36 cellular contexts compared by ENCODE assay signal in the genomic region with DNA sequence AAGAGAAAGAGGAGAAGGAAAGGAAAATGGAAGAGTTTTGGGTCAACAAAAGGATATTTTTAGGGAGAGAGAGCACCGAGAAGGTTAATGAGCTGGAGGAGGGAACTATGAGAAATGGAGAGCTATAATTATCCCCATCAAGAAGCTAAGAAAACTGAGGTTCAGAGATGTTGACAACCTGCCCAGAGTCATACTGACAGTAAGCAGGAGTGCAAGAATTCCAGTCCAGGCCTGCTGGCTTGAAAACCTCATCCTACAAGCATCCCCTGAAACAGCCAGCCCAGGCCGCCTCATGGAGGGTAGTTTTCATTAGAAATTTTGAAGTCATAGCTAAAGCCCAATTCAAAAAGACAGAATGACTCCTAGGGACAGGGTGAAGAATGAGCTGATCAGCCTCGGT.
"Had no signal": no experiment of that assay in that cellular context is flagged by ENCODE, and none has a peak within 500 bp of the region (broad histone marks: within the 10 kb centered on the region; RNA-seq: fewer than 3 reads in every experiment).

No MANE protein-coding gene starts in this region.

- DNase-seq: activated B cell treated with CpG ODN at 0.5 μM for 24 hours; activated CD4-positive, alpha-beta memory T cell treated with anti-CD3 and anti-CD28 coated beads for 36 hours; activated CD4-positive, alpha-beta T cell treated with anti-CD3 and anti-CD28 coated beads for 4 hours; activated CD4-positive, alpha-beta T cell treated with anti-CD3 and anti-CD28 coated beads, Interleukin-2, amount 10 ng/mL, durations not matched to agents 24 days and 14 days; activated CD4-positive, alpha-beta T cell treated with anti-CD3 and anti-CD28 coated beads, Interleukin-2, amount 50 U/mL, for 1 hour; activated CD4-positive, alpha-beta T cell treated with anti-CD3 and anti-CD28 coated beads, Interleukin-2, amount 50 U/mL, for 4 hours; activated CD4-positive, CD25-positive, alpha-beta regulatory T cell treated with anti-CD3 and anti-CD28 coated beads, Interleukin-2, amount 50 U/mL, for 72 hours; activated CD8-positive, alpha-beta memory T cell treated with anti-CD3 and anti-CD28 coated beads, Interleukin-2, amount 50 U/mL, for 4 hours; activated CD8-positive, alpha-beta T cell treated with anti-CD3 and anti-CD28 coated beads for 36 hours; activated effector memory CD4-positive, alpha-beta T cell treated with anti-CD3 and anti-CD28 coated beads, Interleukin-2, amount 50 U/mL, for 16 hours; activated gamma-delta T cell treated with Interleukin-2 at 50 U/mL for 16 hours; activated naive CD4-positive, alpha-beta T cell; activated naive CD4-positive, alpha-beta T cell treated with anti-CD3 and anti-CD28 coated beads for 36 hours; activated naive CD4-positive, alpha-beta T cell treated with anti-CD3 and anti-CD28 coated beads, Interleukin-2, amount 50 U/mL, for 16 hours; activated naive CD8-positive, alpha-beta T cell treated with anti-CD3 and anti-CD28 coated beads for 36 hours; activated T-cell treated with anti-CD3 and anti-CD28 coated beads for 4 hours; activated T-cell treated with anti-CD3 and anti-CD28 coated beads, Interleukin-2, amount 50 U/mL, for 1 hour; activated T-cell treated with anti-CD3 and anti-CD28 coated beads, Interleukin-2, amount 50 U/mL, for 4 hours; activated T-cell treated with anti-CD3 and anti-CD28 coated beads, Interleukin-2, amount 50 U/mL, for 72 hours; adrenal gland; amniotic stem cell; aorta; body of pancreas; caudate nucleus; cerebellar nuclear complex; T-helper 1 cell; T-helper 2 cell; T-helper 9 cell had no signal

- H3K9me3 Mint-ChIP-seq: activated B cell treated with CpG ODN at 0.5 μM for 24 hours; activated CD4-positive, alpha-beta memory T cell treated with anti-CD3 and anti-CD28 coated beads for 36 hours; activated CD4-positive, alpha-beta T cell treated with anti-CD3 and anti-CD28 coated beads, Interleukin-2, amount 10 ng/mL, durations not matched to agents 24 days and 14 days; activated CD8-positive, alpha-beta T cell treated with anti-CD3 and anti-CD28 coated beads for 36 hours; activated naive CD4-positive, alpha-beta T cell treated with anti-CD3 and anti-CD28 coated beads for 36 hours; activated naive CD4-positive, alpha-beta T cell treated with anti-CD3 and anti-CD28 coated beads, Interleukin-2, amount 50 U/mL, for 72 hours; activated naive CD8-positive, alpha-beta T cell treated with anti-CD3 and anti-CD28 coated beads for 36 hours; activated T-cell treated with anti-CD3 and anti-CD28 coated beads, Interleukin-2, amount 50 U/mL, for 4 hours; activated T-cell treated with anti-CD3 and anti-CD28 coated beads, Interleukin-2, amount 50 U/mL, for 72 hours; activated T-helper 1 cell treated with anti-CD3 and anti-CD28 coated beads, Interleukin-12 subunit alpha, Interleukin-12 subunit beta, Interleukin-2, Interleukin-4 antibody, amounts not matched to agents 30 ng/mL and 10 ng/mL and 1 ng/mL, durations not matched to agents 14 hours and 24 hours and 36 hours; activated T-helper 17 cell treated with anti-CD3 and anti-CD28 coated beads, Interleukin-2, amount 50 U/mL, for 72 hours; central memory CD8-positive, alpha-beta T cell; T-helper 1 cell treated with Interleukin-12 subunit alpha and Interleukin-12 subunit beta and Interleukin-4 antibody, amounts not matched to agents 30 μg/mL and 1 μg/mL, for 36 hours; T-helper 2 cell treated with Interferon-gamma antibody and Interleukin-4, amounts not matched to agents 5 μg/mL and 100 μg/mL, for 36 hours had no signal

- H3K27ac ChIP-seq: adrenal gland, body of pancreas, cardiac muscle cell, VCaP had no signal

- H3K4me3 ChIP-seq: adrenal gland, body of pancreas, cardiac muscle cell had no signal

- H3K4me1 ChIP-seq: adrenal gland, body of pancreas had no signal

- H3K9me3 ChIP-seq: adrenal gland, body of pancreas had no signal

- H3K27ac Mint-ChIP-seq: activated B cell treated with CpG ODN at 0.5 μM for 24 hours; activated CD4-positive, alpha-beta memory T cell treated with anti-CD3 and anti-CD28 coated beads for 36 hours; activated CD4-positive, alpha-beta T cell treated with anti-CD3 and anti-CD28 coated beads, Interleukin-2, amount 10 ng/mL, durations not matched to agents 24 days and 14 days; activated CD8-positive, alpha-beta T cell treated with anti-CD3 and anti-CD28 coated beads for 36 hours; activated naive CD4-positive, alpha-beta T cell treated with anti-CD3 and anti-CD28 coated beads for 36 hours; activated naive CD4-positive, alpha-beta T cell treated with anti-CD3 and anti-CD28 coated beads, Interleukin-2, amount 50 U/mL, for 72 hours; activated naive CD8-positive, alpha-beta T cell treated with anti-CD3 and anti-CD28 coated beads for 36 hours; activated T-cell treated with anti-CD3 and anti-CD28 coated beads, Interleukin-2, amount 50 U/mL, for 72 hours; activated T-helper 1 cell treated with anti-CD3 and anti-CD28 coated beads, Interleukin-12 subunit alpha, Interleukin-12 subunit beta, Interleukin-2, Interleukin-4 antibody, amounts not matched to agents 30 ng/mL and 10 ng/mL and 1 ng/mL, durations not matched to agents 14 hours and 24 hours and 36 hours; activated T-helper 17 cell treated with anti-CD3 and anti-CD28 coated beads, Interleukin-2, amount 50 U/mL, for 72 hours; T-helper 1 cell treated with Interleukin-12 subunit alpha and Interleukin-12 subunit beta and Interleukin-4 antibody, amounts not matched to agents 30 μg/mL and 1 μg/mL, for 36 hours; T-helper 2 cell treated with Interferon-gamma antibody and Interleukin-4, amounts not matched to agents 5 μg/mL and 100 μg/mL, for 36 hours had no signal

- H3K36me3 Mint-ChIP-seq: activated CD4-positive, alpha-beta memory T cell treated with anti-CD3 and anti-CD28 coated beads for 36 hours; activated naive CD8-positive, alpha-beta T cell treated with anti-CD3 and anti-CD28 coated beads for 36 hours had no signal

- H3K4me1 Mint-ChIP-seq: activated T-helper 17 cell treated with anti-CD3 and anti-CD28 coated beads, Interleukin-2, amount 50 U/mL, for 72 hours; central memory CD8-positive, alpha-beta T cell had no signal

- ATAC-seq: activated CD8-positive, alpha-beta T cell treated with anti-CD3 and anti-CD28 coated beads for 36 hours; activated naive CD4-positive, alpha-beta T cell treated with anti-CD3 and anti-CD28 coated beads, Interleukin-2, amount 50 U/mL, for 72 hours; activated T-cell treated with anti-CD3 and anti-CD28 coated beads, Interleukin-2, amount 50 U/mL, for 4 hours; activated T-cell treated with anti-CD3 and anti-CD28 coated beads, Interleukin-2, amount 50 U/mL, for 72 hours; activated T-helper 17 cell treated with anti-CD3 and anti-CD28 coated beads, Interleukin-2, amount 50 U/mL, for 72 hours; body of pancreas had no signal

- H3K4me3 Mint-ChIP-seq: activated B cell treated with CpG ODN at 0.5 μM for 24 hours; activated CD4-positive, alpha-beta memory T cell treated with anti-CD3 and anti-CD28 coated beads for 36 hours; activated CD4-positive, alpha-beta T cell treated with anti-CD3 and anti-CD28 coated beads, Interleukin-2, amount 10 ng/mL, durations not matched to agents 24 days and 14 days; activated CD8-positive, alpha-beta T cell treated with anti-CD3 and anti-CD28 coated beads for 36 hours; activated naive CD4-positive, alpha-beta T cell treated with anti-CD3 and anti-CD28 coated beads for 36 hours; activated naive CD8-positive, alpha-beta T cell treated with anti-CD3 and anti-CD28 coated beads for 36 hours; activated T-cell treated with anti-CD3 and anti-CD28 coated beads, Interleukin-2, amount 50 U/mL, for 4 hours; activated T-cell treated with anti-CD3 and anti-CD28 coated beads, Interleukin-2, amount 50 U/mL, for 72 hours; activated T-helper 1 cell treated with anti-CD3 and anti-CD28 coated beads, Interleukin-12 subunit alpha, Interleukin-12 subunit beta, Interleukin-2, Interleukin-4 antibody, amounts not matched to agents 30 ng/mL and 10 ng/mL and 1 ng/mL, durations not matched to agents 14 hours and 24 hours and 36 hours; activated T-helper 17 cell treated with anti-CD3 and anti-CD28 coated beads, Interleukin-2, amount 50 U/mL, for 72 hours; central memory CD8-positive, alpha-beta T cell; T-helper 1 cell treated with Interleukin-12 subunit alpha and Interleukin-12 subunit beta and Interleukin-4 antibody, amounts not matched to agents 30 μg/mL and 1 μg/mL, for 36 hours; T-helper 2 cell treated with Interferon-gamma antibody and Interleukin-4, amounts not matched to agents 5 μg/mL and 100 μg/mL, for 36 hours had no signal

- H3K27me3 ChIP-seq: cardiac muscle cell had no signal

- H3K36me3 ChIP-seq: adrenal gland, cardiac muscle cell had no signal
